Comparison of ENCODE assay signal across 8 cellular contexts in the genomic region with DNA sequence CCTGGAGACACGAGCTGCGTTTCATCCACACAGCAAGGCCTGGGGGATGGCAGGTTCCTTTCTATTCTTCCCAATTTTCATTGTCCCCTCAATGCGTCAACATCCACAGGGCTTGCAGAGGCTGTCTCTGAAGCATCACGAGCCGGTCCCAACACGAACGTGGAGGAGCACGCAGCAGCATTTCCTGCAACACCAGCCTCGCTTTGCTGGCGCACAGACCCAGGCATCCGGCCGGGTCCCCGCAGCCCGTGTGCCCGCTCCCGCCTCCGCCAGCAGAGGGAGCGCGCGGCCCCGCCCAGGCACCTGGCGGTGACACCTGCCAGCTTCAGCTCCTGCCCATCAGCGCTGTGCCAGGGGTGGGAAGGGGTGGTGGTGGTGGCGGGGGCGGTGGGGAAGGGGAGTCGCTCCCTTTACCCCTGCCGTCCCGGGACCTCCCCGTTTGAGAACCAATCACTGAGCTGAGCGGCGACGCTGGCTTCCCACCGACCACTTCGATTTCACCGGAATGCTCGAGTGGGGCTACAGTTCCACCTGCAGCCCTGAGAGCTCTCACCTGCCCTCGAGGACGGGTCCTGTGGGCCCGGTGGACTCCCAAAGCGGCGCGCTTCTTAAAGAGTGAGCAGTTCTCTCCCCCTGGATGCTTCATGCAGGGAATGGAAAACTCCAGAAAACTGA.
DNase-seq lines count a peak whose midpoint lies in the region; ATAC-seq and TF ChIP-seq lines count a peak whose summit lies in the region.

No MANE protein-coding gene starts in this region.

- H3K27me3 ChIP-seq in CD4-positive, alpha-beta memory T cell (ENCODE audit: insufficient read depth, low read length): no peaks in the 10 kb centered on the region
- H3K27me3 ChIP-seq in HUES6 (ENCODE audit: control insufficient read depth, insufficient read depth, low read length) (peaks cover 17% of the 10 kb centered on the region), transverse colon (no peaks in the 10 kb centered on the region)

- no peaks in the 10 kb centered on the region for H3K36me3 Mint-ChIP-seq in CD4-positive, alpha-beta memory T cell

- H3K9me3 Mint-ChIP-seq in CD4-positive, alpha-beta memory T cell: peaks cover 0 to 4% (median under 1%) of the 10 kb centered on the region in 8 donors

- peaks cover 0 to 1% (median 0%) of the 10 kb centered on the region in 4 donors for H3K4me1 Mint-ChIP-seq in CD4-positive, alpha-beta memory T cell

- H3K9me3 ChIP-seq in CD4-positive, alpha-beta memory T cell (ENCODE audit: control insufficient read depth in 1 of 2, low read length in 2 of 2): no peaks in the 10 kb centered on the region
- H3K9me3 ChIP-seq in HUES6 (ENCODE audit: control insufficient read depth, insufficient read depth, low read depth, low read length) (no peaks in the 10 kb centered on the region), transverse colon (no peaks in the 10 kb centered on the region)

- H3K4me1 ChIP-seq in CD4-positive, alpha-beta memory T cell (ENCODE audit: insufficient read depth, low read length): no peaks in the 10 kb centered on the region
- H3K4me1 ChIP-seq in HUES6 (ENCODE audit: control insufficient read depth, insufficient read depth, low read length) (no peaks in the 10 kb centered on the region), transverse colon (no peaks in the 10 kb centered on the region)

- no peak overlapping the region for H3K27ac ChIP-seq in CD4-positive, alpha-beta memory T cell (ENCODE audit: low read depth, low read length)
- H3K27ac ChIP-seq in HUES6 (ENCODE audit: low read depth, low read length) (no peak overlapping the region), transverse colon (no peak overlapping the region)

- intact Hi-C loops in CD4-positive, alpha-beta memory T cell (cut with micrococcal nuclease): no loop called here
- intact Hi-C loops in transverse colon (cut with DNase I; ENCODE audit: low total_unique reads): no loop called here

- CTCF ChIA-PET in CD4-positive, alpha-beta memory T cell (lab: Charles Lee; ENCODE audit: partially characterized antibody): interaction anchor here (1.0 kb wide), 1 partner anchor 14 kb away, joined by 3 read pairs; no protein-coding TSS in a partner anchor

- no peak overlapping the region for H3K9ac ChIP-seq in HUES6 (ENCODE audit: low read length)

- no peak overlapping the region for H3K4me3 Mint-ChIP-seq in CD4-positive, alpha-beta memory T cell

- peaks cover 7 to 11% of the 10 kb centered on the region in 2 donors for H3K27me3 Mint-ChIP-seq in CD4-positive, alpha-beta memory T cell

- POLR2A ChIA-PET in CD4-positive, alpha-beta memory T cell (lab: Charles Lee; ENCODE audit: partially characterized antibody): no interaction called here

- in situ Hi-C loops in transverse colon (cut with MboI; ENCODE audit: low pct_ligation_motif_present in 1 of 4, low pct_unique_long_range_greater_than_20kb in 1 of 4, low sequenced_read_pairs in 3 of 4): loop anchor here in 1 of 4 donors (10.0 kb wide), 1 partner anchor 382 kb away; no protein-coding TSS in a partner anchor

- no peak overlapping the region for H3K4me3 ChIP-seq in CD4-positive, alpha-beta memory T cell (ENCODE audit: low read length in 2 of 2)
- H3K4me3 ChIP-seq in HUES6 (ENCODE audit: low read depth, low read length): peak overlapping the region; percentile 44
- no peak overlapping the region for H3K4me3 ChIP-seq in transverse colon

- WGBS in transverse colon (ENCODE audit: low coverage in 1 of 2), 2 donors: 19% methylated on average over 42 of the region's 42 CpGs; no CpG with 5 or more reads in 1 of the 2 donors

- H3K27ac Mint-ChIP-seq in CD4-positive, alpha-beta memory T cell: no peak overlapping the region

- no peaks in the 10 kb centered on the region for H3K36me3 ChIP-seq in CD4-positive, alpha-beta memory T cell (ENCODE audit: insufficient read depth, low read length)
- no peaks in the 10 kb centered on the region for H3K36me3 ChIP-seq in HUES6 (ENCODE audit: control insufficient read depth, insufficient read depth, low read length)
- H3K36me3 ChIP-seq in transverse colon: no peaks in the 10 kb centered on the region

- TF ChIP-seq POLR2A in transverse colon (IDR thresholded peaks at IDR 0.05): no peak

- TF ChIP-seq EP300 in transverse colon (IDR thresholded peaks at IDR 0.05; ENCODE audit: low read depth): no peak

- peak; percentile 86 for ATAC-seq in GM19351 (IDR thresholded peaks at IDR 0.05; ENCODE audit: unreplicated experiment)

- peak; percentile 18 to 69 (median 62) for TF ChIP-seq CTCF in transverse colon (IDR thresholded peaks at IDR 0.05)

- peak in 3 of 5 donors; percentile 12 to 24 (median 19) for DNase-seq in CD4-positive, alpha-beta memory T cell
- DNase-seq in activated CD4-positive, alpha-beta T cell treated with anti-CD3 and anti-CD28 coated beads, Interleukin-2, amount 50 U/mL, for 1 hour: peak; percentile 20
- DNase-seq in islet precursor cell: peak; percentile 63
- peak; percentile 19 for DNase-seq in transverse colon
- no peak for DNase-seq in C1 segment of cervical spinal cord (lab: John Stamatoyannopoulos, UW)
- no peak for DNase-seq in ureter (ENCODE audit: low spot score)

Comparison
In these comparisons a context has a peak if more than half of its experiments do, and no peak if none do; other contexts are left out.
1. DNase-seq: peak in CD4-positive, alpha-beta memory T cell (3 of 5), activated CD4-positive, alpha-beta T cell treated with anti-CD3 and anti-CD28 coated beads, Interleukin-2, amount 50 U/mL, for 1 hour (single experiment), islet precursor cell (single experiment) and transverse colon (single experiment); none in C1 segment of cervical spinal cord (0 of 14) and ureter (single experiment).